21 cellular contexts compared by ENCODE assay signal in the genomic region with DNA sequence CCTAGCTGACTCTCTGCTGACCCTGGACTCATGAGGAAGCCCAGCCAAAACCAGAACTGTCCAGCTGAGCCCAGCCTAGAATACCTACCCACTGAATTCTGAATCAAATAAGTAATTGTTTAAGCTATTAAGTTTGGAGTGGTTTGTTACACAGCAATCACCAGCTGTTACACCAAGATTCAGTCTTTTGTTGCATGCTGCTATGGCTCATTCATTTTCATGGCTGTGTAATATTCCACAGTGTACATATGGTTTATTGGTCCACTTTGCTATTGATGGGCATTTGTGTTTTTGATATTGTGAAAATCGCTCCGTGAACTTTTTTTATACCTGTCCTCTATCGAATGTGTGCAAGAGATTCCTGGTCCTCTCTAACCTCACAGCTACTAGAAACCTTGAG.
DNase-seq lines count a peak whose midpoint lies in the region; ATAC-seq, FAIRE-seq and TF ChIP-seq lines count a peak whose summit lies in the region.
"Had no signal": no experiment of that assay in that cellular context is flagged by ENCODE, and none has a peak within 500 bp of the region (broad histone marks: within the 10 kb centered on the region; RNA-seq: fewer than 3 reads in every experiment).

No MANE protein-coding gene starts in this region.

- H2AFZ ChIP-seq in GM23338 (no peak overlapping the region), K562 (ENCODE audit: low read depth, low read length) (no peak overlapping the region), hepatocyte (no peak overlapping the region)

- peaks cover 7% of the 10 kb centered on the region for H3K27me3 Mint-ChIP-seq in GM23338 (ENCODE audit: insufficient read depth, low read depth, poor library complexity)

- H3F3A ChIP-seq in GM23338 (replicated peaks; ENCODE audit: low read depth), result no peaks in the 10 kb centered on the region

- peaks cover 9% of the 10 kb centered on the region for H3K4me1 Mint-ChIP-seq in GM23338
- H3K4me1 Mint-ChIP-seq: B cell had no signal

- no peaks in the 10 kb centered on the region for H3K79me2 ChIP-seq in GM23338 (replicated peaks; ENCODE audit: insufficient read depth)
- no peaks in the 10 kb centered on the region for H3K79me2 ChIP-seq in K562 (ENCODE audit: control insufficient read depth, insufficient read depth, low read length)
- no peaks in the 10 kb centered on the region for H3K79me2 ChIP-seq in hepatocyte

- no peak overlapping the region for H3K4me3 ChIP-seq in GM23338
- no peak overlapping the region for H3K4me3 ChIP-seq in K562
- no peak overlapping the region for H3K4me3 ChIP-seq in hepatocyte
- H3K4me3 ChIP-seq: A549; BLaER1 treated with 17β-estradiol and CSF1 and Interleukin-3, amounts not matched to agents 10 nM and 100 nM had no signal

- no peaks in the 10 kb centered on the region for H3K4me1 ChIP-seq in GM23338 (ENCODE audit: insufficient read depth)
- H3K4me1 ChIP-seq in K562 (replicated peaks in 1 of 2; ENCODE audit: control insufficient read depth in 2 of 2, insufficient read depth in 2 of 2, low read length in 2 of 2), result no peaks in the 10 kb centered on the region
- H3K4me1 ChIP-seq in hepatocyte (ENCODE audit: insufficient read depth), result peaks cover 6% of the 10 kb centered on the region
- H3K4me1 ChIP-seq: A549, Caco-2 had no signal

- H3K36me3 Mint-ChIP-seq in GM23338 (ENCODE audit: low read depth), result no peaks in the 10 kb centered on the region
- H3K36me3 Mint-ChIP-seq: CD8-positive, alpha-beta T cell had no signal

- no peak overlapping the region for H3K9ac ChIP-seq in K562 (ENCODE audit: insufficient read depth in 1 of 2, low read depth in 2 of 2, low read length in 2 of 2)
- H3K9ac ChIP-seq: BLaER1 treated with 17β-estradiol and CSF1 and Interleukin-3, amounts not matched to agents 10 nM and 100 nM had no signal

- peaks cover 15% of the 10 kb centered on the region for H3K9me3 Mint-ChIP-seq in GM23338

- 0 out of 4 replicates have a peak, but pooled peaks of 1 of the 2 experiments have one; percentile 8 for TF ChIP-seq CTCF in GM23338 (conservative IDR thresholded peaks at IDR 0.05; ENCODE audit: low read depth in 2 of 2)
- TF ChIP-seq CTCF in K562 (IDR thresholded peaks at IDR 0.05 in 2 of 3, conservative IDR thresholded peaks at IDR 0.05 in 1 of 3; ENCODE audit: insufficient read depth in 2 of 3, low read depth in 1 of 3, low read length in 3 of 3), result no peak
- no peak for TF ChIP-seq CTCF in hepatocyte (IDR thresholded peaks at IDR 0.05; ENCODE audit: poor library complexity)

- H3K4me3 Mint-ChIP-seq in GM23338, result no peak overlapping the region
- H3K4me3 Mint-ChIP-seq: B cell; CD4-positive, alpha-beta T cell; CD8-positive, alpha-beta T cell had no signal

- TF ChIP-seq POLR2A in K562 (conservative IDR thresholded peaks at IDR 0.05), result no peak

- POLR2A ChIA-PET in K562 (lab: Yijun Ruan, JAX), result interaction anchor here (0.8 kb wide), 1 partner anchor 778 kb away, joined by 3 read pairs; no protein-coding TSS in a partner anchor

- no peak for DNase-seq in GM23338 (ENCODE audit: low spot score)
- no peak for DNase-seq in K562 (ENCODE audit: extremely low read depth in 1 of 4, low spot score in 3 of 4)
- peak; percentile 1 for DNase-seq in iPS-NIHi11 (ENCODE audit: low spot score)
- DNase-seq in hepatocyte (ENCODE audit: low spot score), result no peak
- no peak for DNase-seq in LoVo (ENCODE audit: low spot score)
- DNase-seq: AML-193; Caco-2; Calu3; CD4-positive, alpha-beta T cell; CD8-positive, alpha-beta T cell; DMS79 treated with DMSO at 0.1 percent for 48 hours; GF-D8 had no signal

- TF ChIP-seq RAD21 in K562 (CRISPR knock-in tag; conservative IDR thresholded peaks at IDR 0.05 in 1 of 2, IDR thresholded peaks at IDR 0.05 in 1 of 2), result no peak

- H3K9me1 ChIP-seq in K562 (ENCODE audit: control insufficient read depth, insufficient read depth, low read length), result no peaks in the 10 kb centered on the region

- no peaks in the 10 kb centered on the region for H3K36me3 ChIP-seq in GM23338 (ENCODE audit: insufficient read depth)
- no peaks in the 10 kb centered on the region for H3K36me3 ChIP-seq in K562 (ENCODE audit: control insufficient read depth, insufficient read depth, low read length)
- H3K36me3 ChIP-seq in hepatocyte (replicated peaks; ENCODE audit: insufficient read depth, low read depth), result no peaks in the 10 kb centered on the region
- H3K36me3 ChIP-seq: BLaER1 treated with 17β-estradiol and CSF1 and Interleukin-3, amounts not matched to agents 10 nM and 100 nM had no signal

- intact Hi-C loops in K562 (cut with micrococcal nuclease), result no loop called here

- no peaks in the 10 kb centered on the region for H3K9me3 ChIP-seq in K562 (replicated peaks; ENCODE audit: control insufficient read depth, insufficient read depth, low read depth, low read length)
- H3K9me3 ChIP-seq in hepatocyte (ENCODE audit: low read depth), result no peaks in the 10 kb centered on the region

- TF ChIP-seq EP300 in K562 (IDR thresholded peaks at IDR 0.05; ENCODE audit: low read length), result no peak

- H3K9me2 ChIP-seq in GM23338 (ENCODE audit: insufficient read depth) (no peaks in the 10 kb centered on the region), hepatocyte (replicated peaks; ENCODE audit: insufficient read depth) (no peaks in the 10 kb centered on the region)

- 0% methylated on average over 3 of the region's 3 CpGs for WGBS in K562 (ENCODE audit: insufficient coverage, low coverage, missing lambda C conversion rate)
- WGBS in hepatocyte (ENCODE audit: low lambda C conversion rate, missing lambda C conversion rate), result 100% methylated on average over 3 of the region's 3 CpGs

- no peak for FAIRE-seq in K562 (lab: Jason Lieb, UNC)
- FAIRE-seq: A549, D721Med, G401.6, GM12891, GM19239 had no signal

- no peak overlapping the region for H3K4me2 ChIP-seq in GM23338
- H3K4me2 ChIP-seq in K562 (ENCODE audit: insufficient read depth, low read length), result no peak overlapping the region
- H3K4me2 ChIP-seq in hepatocyte, result no peak overlapping the region
- H3K4me2 ChIP-seq: A549; BLaER1 treated with 17β-estradiol and CSF1 and Interleukin-3, amounts not matched to agents 10 nM and 100 nM had no signal

- no peaks in the 10 kb centered on the region for H4K20me1 ChIP-seq in GM23338 (replicated peaks; ENCODE audit: insufficient read depth)
- H4K20me1 ChIP-seq in K562 (replicated peaks; ENCODE audit: control insufficient read depth, insufficient read depth, low read length), result no peaks in the 10 kb centered on the region
- no peaks in the 10 kb centered on the region for H4K20me1 ChIP-seq in hepatocyte (ENCODE audit: insufficient read depth, poor library complexity, severe bottlenecking)
- H4K20me1 ChIP-seq: BLaER1 treated with 17β-estradiol and CSF1 and Interleukin-3, amounts not matched to agents 10 nM and 100 nM had no signal

- no TSS peak for BruUV-seq in K562 (replicated peaks; lab: Mats Ljungman, UMichigan)

- H3K27ac Mint-ChIP-seq in GM23338, result no peak overlapping the region
- H3K27ac Mint-ChIP-seq: B cell; CD4-positive, alpha-beta T cell; CD8-positive, alpha-beta T cell had no signal

- H3K27ac ChIP-seq in GM23338 (ENCODE audit: low read depth) (no peak overlapping the region), K562 (ENCODE audit: extremely low read depth, low read depth, low read length) (no peak overlapping the region), hepatocyte (no peak overlapping the region)
- H3K27ac ChIP-seq: 22Rv1; A549; BLaER1 treated with 17β-estradiol and CSF1 and Interleukin-3, amounts not matched to agents 10 nM and 100 nM; C4-2B had no signal

- ATAC-seq in GM23338 (no peak), K562 (no peak)
- ATAC-seq: A549; CD8-positive, alpha-beta T cell had no signal

- H3K27me3 ChIP-seq in GM23338 (ENCODE audit: insufficient read depth) (no peaks in the 10 kb centered on the region), K562 (ENCODE audit: control insufficient read depth in 2 of 2, insufficient read depth in 2 of 2, low read length in 2 of 2) (peaks cover 13 to 59% of the 10 kb centered on the region in 2 experiments; a peak in 3 of 5 replicates), hepatocyte (no peaks in the 10 kb centered on the region)
- H3K27me3 ChIP-seq: BLaER1 treated with 17β-estradiol and CSF1 and Interleukin-3, amounts not matched to agents 10 nM and 100 nM had no signal

- CTCF ChIA-PET in K562 (lab: Yijun Ruan, JAX; ENCODE audit: low intra/inter-chr PET ratio), result no interaction called here

- in situ Hi-C loops in K562 (cut with MboI), result no loop called here

TF ChIP-seq in GM23338, 12 proteins besides CTCF, POLR2A, EP300 and RAD21:
- TF ChIP-seq POLR2AphosphoS5 (IDR thresholded peaks at IDR 0.05; ENCODE audit: low read depth) (no peak), ZNF331 (CRISPR knock-in tag; IDR thresholded peaks at IDR 0.05; ENCODE audit: low read depth) (0 out of 2 replicates have a peak, but pooled peaks have one; percentile 11)
TF ChIP-seq in GM23338: peak in this region for 1.

TF ChIP-seq in K562, 482 proteins besides CTCF, POLR2A, EP300 and RAD21 (continues in another document):
- TF ChIP-seq, protein P1, sequence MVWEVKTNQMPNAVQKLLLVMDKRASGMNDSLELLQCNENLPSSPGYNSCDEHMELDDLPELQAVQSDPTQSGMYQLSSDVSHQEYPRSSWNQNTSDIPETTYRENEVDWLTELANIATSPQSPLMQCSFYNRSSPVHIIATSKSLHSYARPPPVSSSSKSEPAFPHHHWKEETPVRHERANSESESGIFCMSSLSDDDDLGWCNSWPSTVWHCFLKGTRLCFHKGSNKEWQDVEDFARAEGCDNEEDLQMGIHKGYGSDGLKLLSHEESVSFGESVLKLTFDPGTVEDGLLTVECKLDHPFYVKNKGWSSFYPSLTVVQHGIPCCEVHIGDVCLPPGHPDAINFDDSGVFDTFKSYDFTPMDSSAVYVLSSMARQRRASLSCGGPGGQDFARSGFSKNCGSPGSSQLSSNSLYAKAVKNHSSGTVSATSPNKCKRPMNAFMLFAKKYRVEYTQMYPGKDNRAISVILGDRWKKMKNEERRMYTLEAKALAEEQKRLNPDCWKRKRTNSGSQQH (CRISPR knock-in tag; IDR thresholded peaks at IDR 0.05), result no peak
- TF ChIP-seq RBM25 (IDR thresholded peaks at IDR 0.05; ENCODE audit: low read depth, low read length, severe bottlenecking), result peak; percentile 66
- TF ChIP-seq, protein P2, sequence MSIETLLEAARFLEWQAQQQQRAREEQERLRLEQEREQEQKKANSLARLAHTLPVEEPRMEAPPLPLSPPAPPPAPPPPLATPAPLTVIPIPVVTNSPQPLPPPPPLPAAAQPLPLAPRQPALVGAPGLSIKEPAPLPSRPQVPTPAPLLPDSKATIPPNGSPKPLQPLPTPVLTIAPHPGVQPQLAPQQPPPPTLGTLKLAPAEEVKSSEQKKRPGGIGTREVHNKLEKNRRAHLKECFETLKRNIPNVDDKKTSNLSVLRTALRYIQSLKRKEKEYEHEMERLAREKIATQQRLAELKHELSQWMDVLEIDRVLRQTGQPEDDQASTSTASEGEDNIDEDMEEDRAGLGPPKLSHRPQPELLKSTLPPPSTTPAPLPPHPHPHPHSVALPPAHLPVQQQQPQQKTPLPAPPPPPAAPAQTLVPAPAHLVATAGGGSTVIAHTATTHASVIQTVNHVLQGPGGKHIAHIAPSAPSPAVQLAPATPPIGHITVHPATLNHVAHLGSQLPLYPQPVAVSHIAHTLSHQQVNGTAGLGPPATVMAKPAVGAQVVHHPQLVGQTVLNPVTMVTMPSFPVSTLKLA (conservative IDR thresholded peaks at IDR 0.05), result no peak
